In genomic region chr6:3258201-3258600, GRCh38 we compare ENCODE assay signal across 8 cellular contexts. TPM values are rescaled to one million over a fixed set of nuclear protein-coding genes. Genes with fewer than 3 reads are reported as not detected.
DNase-seq lines count a peak whose midpoint lies in the region; ATAC-seq and TF ChIP-seq lines count a peak whose summit lies in the region.

No MANE protein-coding gene starts in this region.

- H3K27me3 ChIP-seq in H9 (ENCODE audit: insufficient read depth, low read length) (no peaks in the 10 kb centered on the region), skeletal muscle satellite cell (ENCODE audit: control insufficient read depth, insufficient read depth, low read length) (peaks cover 7% of the 10 kb centered on the region)

- POLR2A ChIA-PET in activated B cell treated with CpG ODN at 0.5 μM for 24 hours (lab: Charles Lee): interaction anchor here (0.6 to 1.0 kb wide), 4 partner anchors 96 to 367 kb away, joined by 3 read pairs; partner anchors contain the start of gene BPHL

- peaks cover 25% of the 10 kb centered on the region; the same call in 1 of the 2 replicates for H3K79me2 ChIP-seq in H9 (ENCODE audit: insufficient read depth, low read length)

- TF ChIP-seq CTCF in H9 (conservative IDR thresholded peaks at IDR 0.05) (no peak), activated B cell treated with CpG ODN at 0.5 μM for 24 hours (IDR thresholded peaks at IDR 0.05) (no peak), glutamatergic neuron (IDR thresholded peaks at IDR 0.05; ENCODE audit: partially characterized antibody, unreplicated experiment) (no peak)

- no CpG with 5 or more reads among the region's 12 CpGs for WGBS in H9 (ENCODE audit: extremely low coverage, insufficient read length, low lambda C conversion rate)

- no peaks in the 10 kb centered on the region for H3K36me3 ChIP-seq in skeletal muscle satellite cell (ENCODE audit: insufficient read depth, low read length)

- H2BK120ac ChIP-seq in H9 (ENCODE audit: low read depth, low read length, poor library complexity, severe bottlenecking): no peak overlapping the region

- peak overlapping the region; percentile 76 to 96; a peak in 4 of 5 replicates for H3K4me3 Mint-ChIP-seq in H9
- peak overlapping the region; percentile 83 for H3K4me3 Mint-ChIP-seq in activated B cell treated with CpG ODN at 0.5 μM for 24 hours
- peak overlapping the region; percentile 61 for H3K4me3 Mint-ChIP-seq in glutamatergic neuron (ENCODE audit: unreplicated experiment)

- H2AFZ ChIP-seq in H9 (ENCODE audit: low read length): no peak overlapping the region

- H3K4me1 ChIP-seq in H9 (ENCODE audit: insufficient read depth, low read length) (no peaks in the 10 kb centered on the region; the same call in 1 of the 2 replicates), skeletal muscle satellite cell (ENCODE audit: control insufficient read depth, insufficient read depth, low read length) (peaks cover 25% of the 10 kb centered on the region)

- no peak overlapping the region for H4K8ac ChIP-seq in H9 (replicated peaks; ENCODE audit: insufficient read length, low read depth, low read length)

- CTCF ChIA-PET in activated B cell treated with CpG ODN at 0.5 μM for 24 hours (lab: Charles Lee): interaction anchor here (0.8 kb wide), 1 partner anchor 720 kb away, joined by 3 read pairs; no protein-coding TSS in a partner anchor

- no peak overlapping the region for H2BK5ac ChIP-seq in H9 (ENCODE audit: insufficient read length, low read length)

- intact Hi-C loops in activated B cell treated with CpG ODN at 0.5 μM for 24 hours (cut with micrococcal nuclease): loop anchor here (1.0 to 5.0 kb wide), 7 partner anchors 96 to 879 kb away; partner anchors contain the start of genes BPHL, ECI2, NQO2 and RIPK1

- H3K79me1 ChIP-seq in H9 (ENCODE audit: insufficient read depth, low read depth, low read length, poor library complexity, severe bottlenecking): peaks cover 8% of the 10 kb centered on the region

- H4K5ac ChIP-seq in H9 (ENCODE audit: insufficient read length, low read depth, low read length): no peak overlapping the region

- H3K36me3 Mint-ChIP-seq in H9 (ENCODE audit: insufficient read depth in 1 of 3, low read depth in 3 of 3): peaks cover 6 to 22% (median 13%) of the 10 kb centered on the region in 3 experiments
- peaks cover 19% of the 10 kb centered on the region for H3K36me3 Mint-ChIP-seq in activated B cell treated with CpG ODN at 0.5 μM for 24 hours (ENCODE audit: low read depth)
- peaks cover 17% of the 10 kb centered on the region for H3K36me3 Mint-ChIP-seq in glutamatergic neuron (ENCODE audit: unreplicated experiment)

- no peak for ATAC-seq in activated B cell treated with CpG ODN at 0.5 μM for 24 hours (ENCODE audit: low read depth)
- no peak for ATAC-seq in GM19351 (IDR thresholded peaks at IDR 0.05; ENCODE audit: unreplicated experiment)
- ATAC-seq in HG02884 (IDR thresholded peaks at IDR 0.05; ENCODE audit: unreplicated experiment): no peak

- H3K9me3 ChIP-seq in H9 (ENCODE audit: control insufficient read depth, low read depth, low read length) (no peaks in the 10 kb centered on the region), skeletal muscle satellite cell (replicated peaks; ENCODE audit: low read length) (no peaks in the 10 kb centered on the region)

- peaks cover 5 to 6% of the 10 kb centered on the region in 2 experiments; a peak in 4 of 5 replicates for H3K9me3 Mint-ChIP-seq in H9
- H3K9me3 Mint-ChIP-seq in activated B cell treated with CpG ODN at 0.5 μM for 24 hours: peaks cover 5% of the 10 kb centered on the region
- peaks cover 20% of the 10 kb centered on the region for H3K9me3 Mint-ChIP-seq in glutamatergic neuron (ENCODE audit: unreplicated experiment)

- H3K27ac Mint-ChIP-seq in H9 (no peak overlapping the region), activated B cell treated with CpG ODN at 0.5 μM for 24 hours (no peak overlapping the region), glutamatergic neuron (ENCODE audit: unreplicated experiment) (peak overlapping the region; percentile 17)

- H3K27me3 Mint-ChIP-seq in H9 (ENCODE audit: low read depth) (peaks cover 11% of the 10 kb centered on the region), activated B cell treated with CpG ODN at 0.5 μM for 24 hours (peaks cover 6% of the 10 kb centered on the region), glutamatergic neuron (ENCODE audit: unreplicated experiment) (peaks cover 8% of the 10 kb centered on the region)

- H3K14ac ChIP-seq in H9 (ENCODE audit: insufficient read depth, low read length): no peak overlapping the region

- H3K23ac ChIP-seq in H9 (ENCODE audit: insufficient read length, low read depth, low read length): no peak overlapping the region

- H3K4me1 Mint-ChIP-seq in H9 (peaks cover 17 to 19% of the 10 kb centered on the region in 2 experiments), activated B cell treated with CpG ODN at 0.5 μM for 24 hours (peaks cover 36% of the 10 kb centered on the region), glutamatergic neuron (ENCODE audit: low read depth, unreplicated experiment) (peaks cover 12% of the 10 kb centered on the region)

- no peak overlapping the region for H3K18ac ChIP-seq in H9 (ENCODE audit: insufficient read length, low read depth, low read length)

- H2AK5ac ChIP-seq in H9 (ENCODE audit: insufficient read length, low read length): no peak overlapping the region

- no peak overlapping the region for H3T11ph ChIP-seq in H9 (ENCODE audit: low read length)

- no peak overlapping the region for H2BK15ac ChIP-seq in H9 (ENCODE audit: low read depth, low read length)

- no peak overlapping the region for H2BK20ac ChIP-seq in H9 (ENCODE audit: low read depth, low read length, poor library complexity, severe bottlenecking)

- peak overlapping the region; percentile 39 for H3K4me2 ChIP-seq in H9 (ENCODE audit: insufficient read depth, insufficient read length, low read length)
- H3K4me2 ChIP-seq in skeletal muscle satellite cell (ENCODE audit: low read length): peak overlapping the region; percentile 89

- peak overlapping the region; percentile 96 for H3K4me3 ChIP-seq in skeletal muscle satellite cell (ENCODE audit: low read length)

- DNase-seq in H9: no peak
- no peak for DNase-seq in activated B cell treated with CpG ODN at 0.5 μM for 24 hours
- no peak for DNase-seq in glutamatergic neuron
- DNase-seq in 8988T: no peak
- no peak for DNase-seq in NCI-H1436 treated with DMSO at 0.1 percent for 48 hours (lab: John Stamatoyannopoulos, UW)

- no peaks in the 10 kb centered on the region for H4K20me1 ChIP-seq in H9 (ENCODE audit: control insufficient read depth, insufficient read depth, insufficient read length)

- no peak overlapping the region for H3K4ac ChIP-seq in H9 (ENCODE audit: low read depth, low read length)

- no peak overlapping the region for H4K91ac ChIP-seq in H9 (ENCODE audit: insufficient read length, low read depth, low read length)

- no peak overlapping the region for H3K56ac ChIP-seq in H9 (ENCODE audit: insufficient read length, low read depth, low read length)

- no peak overlapping the region for H2BK12ac ChIP-seq in H9 (ENCODE audit: insufficient read length, low read depth, low read length)

- H3K23me2 ChIP-seq in H9 (ENCODE audit: insufficient read length, low read depth, low read length, poor library complexity, severe bottlenecking): peaks cover 8% of the 10 kb centered on the region

- no peak overlapping the region for H3K9ac ChIP-seq in H9 (ENCODE audit: extremely low read depth, insufficient read length, low read length)
- H3K9ac ChIP-seq in skeletal muscle satellite cell (ENCODE audit: low read depth, low read length): peak overlapping the region; percentile 49

- H3K27ac ChIP-seq in H9 (ENCODE audit: insufficient read length, low read depth, low read length): no peak overlapping the region

RNA-seq across cellular contexts. Expression of gene PSMG4, which starts 0.5 kb away (rescaled TPM):
- 27.3 and 29.3 TPM in 2 replicates for total RNA-seq in H9 (2021)
- 28.7 and 29.9 TPM in 2 replicates for total RNA-seq in activated B cell treated with CpG ODN at 0.5 μM for 24 hours
- total RNA-seq in glutamatergic neuron (ENCODE audit: unreplicated experiment): 37.2 TPM
- 24.0 and 35.2 TPM in 2 replicates for total RNA-seq in skeletal muscle satellite cell (2012; rRNA removed)

RNA-seq across cellular contexts. Expression of gene TUBB2B, which starts 30.7 kb away (rescaled TPM):
- total RNA-seq in H9 (2021) (317 and 320 TPM in 2 replicates), activated B cell treated with CpG ODN at 0.5 μM for 24 hours (not detected in 2 replicates), glutamatergic neuron (ENCODE audit: unreplicated experiment) (1,777 TPM)
- total RNA-seq in skeletal muscle satellite cell (2012; rRNA removed): 6.3 and 7.6 TPM in 2 replicates

Comparison
In these comparisons a context has a peak if more than half of its experiments do, and no peak if none do; other contexts are left out.
1. RNA of gene TUBB2B, which starts 30.7 kb away (total RNA-seq): 1,777 TPM in glutamatergic neuron (single experiment) and 317 to 320 TPM in H9; not detected in activated B cell treated with CpG ODN at 0.5 μM for 24 hours; every median in the first group is over 100 times any median in the second.
2. Peak in every context shown above with its lines, with median percentiles within 50 percentile points of each other: H3K4me3 Mint-ChIP-seq.